9 cellular contexts compared by ENCODE assay signal in the genomic region with DNA sequence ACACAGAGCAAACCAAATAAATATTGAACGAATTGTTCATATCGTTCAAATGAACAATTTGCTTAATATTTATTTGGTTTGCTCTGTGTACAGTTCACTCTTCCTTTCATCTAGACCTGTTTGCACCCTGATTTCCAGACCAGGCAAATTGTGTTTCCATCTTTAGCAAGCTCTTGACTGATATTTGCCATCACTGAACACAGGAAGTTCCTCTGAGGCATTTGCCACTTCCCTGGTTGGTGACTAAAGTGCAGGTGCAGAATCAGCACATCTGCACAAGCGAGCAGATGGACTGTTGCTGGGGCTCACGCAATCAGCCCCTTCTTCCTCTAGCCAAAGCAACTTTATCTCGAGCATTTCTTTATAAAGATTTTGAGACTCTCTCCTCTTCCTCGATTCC.
DNase-seq lines count a peak whose midpoint lies in the region; ATAC-seq, FAIRE-seq and TF ChIP-seq lines count a peak whose summit lies in the region.
"Had no signal": no experiment of that assay in that cellular context is flagged by ENCODE, and none has a peak within 500 bp of the region (broad histone marks: within the 10 kb centered on the region; RNA-seq: fewer than 3 reads in every experiment).

No MANE protein-coding gene starts in this region.

- DNase-seq in GM12864 (ENCODE audit: low read depth) (peak; percentile 45), superior temporal gyrus (ENCODE audit: extremely low spot score) (no peak), NCI-H128 (lab: John Stamatoyannopoulos, UW; ENCODE audit: unreplicated experiment) (no peak), D721Med (ENCODE audit: insufficient read length, low spot score) (no peak)
- peak; percentile 22 for DNase-seq in activated T-helper 2 cell treated with anti-CD3 and anti-CD28 coated beads, Interferon-gamma antibody, Interleukin-2, Interleukin-4, amounts not matched to agents 10 μg/mL and 5 μg/mL and 100 μg/mL, durations not matched to agents 14 hours and 24 hours and 36 hours (ENCODE audit: low spot score)

- FAIRE-seq in D721Med (lab: Jason Lieb, UNC) = no peak

- no peak overlapping the region for H3K27ac Mint-ChIP-seq in activated T-helper 2 cell treated with anti-CD3 and anti-CD28 coated beads, Interferon-gamma antibody, Interleukin-2, Interleukin-4, amounts not matched to agents 10 μg/mL and 5 μg/mL and 100 μg/mL, durations not matched to agents 14 hours and 24 hours and 36 hours

- H3K9me3 Mint-ChIP-seq in activated T-helper 2 cell treated with anti-CD3 and anti-CD28 coated beads, Interferon-gamma antibody, Interleukin-2, Interleukin-4, amounts not matched to agents 10 μg/mL and 5 μg/mL and 100 μg/mL, durations not matched to agents 14 hours and 24 hours and 36 hours = no peaks in the 10 kb centered on the region

- ATAC-seq in GM19467 (IDR thresholded peaks at IDR 0.05; ENCODE audit: unreplicated experiment) (peak; percentile 83), HG03521 (IDR thresholded peaks at IDR 0.05; ENCODE audit: unreplicated experiment) (peak; percentile 76), GM19328 (IDR thresholded peaks at IDR 0.05; ENCODE audit: unreplicated experiment) (no peak)
- ATAC-seq: HCT116 had no signal

- H3K27me3 Mint-ChIP-seq in activated T-helper 2 cell treated with anti-CD3 and anti-CD28 coated beads, Interferon-gamma antibody, Interleukin-2, Interleukin-4, amounts not matched to agents 10 μg/mL and 5 μg/mL and 100 μg/mL, durations not matched to agents 14 hours and 24 hours and 36 hours (ENCODE audit: low read depth) = peaks cover 1% of the 10 kb centered on the region

- no peak overlapping the region for H3K4me3 ChIP-seq in GM12864 (ENCODE audit: low read depth, low read length)

- TF ChIP-seq CTCF in GM12864 (IDR thresholded peaks at IDR 0.05; ENCODE audit: low read depth, low read length, missing control alignments) = no peak
- no peak for TF ChIP-seq CTCF in D721Med (IDR thresholded peaks at IDR 0.05; ENCODE audit: insufficient read depth, missing control alignments)

- H3K4me3 Mint-ChIP-seq in activated T-helper 2 cell treated with anti-CD3 and anti-CD28 coated beads, Interferon-gamma antibody, Interleukin-2, Interleukin-4, amounts not matched to agents 10 μg/mL and 5 μg/mL and 100 μg/mL, durations not matched to agents 14 hours and 24 hours and 36 hours (ENCODE audit: low read depth) = peak overlapping the region; percentile 2

- H3K36me3 Mint-ChIP-seq in activated T-helper 2 cell treated with anti-CD3 and anti-CD28 coated beads, Interferon-gamma antibody, Interleukin-2, Interleukin-4, amounts not matched to agents 10 μg/mL and 5 μg/mL and 100 μg/mL, durations not matched to agents 14 hours and 24 hours and 36 hours (ENCODE audit: low read depth) = peaks cover 3% of the 10 kb centered on the region

- intact Hi-C loops in activated T-helper 2 cell treated with anti-CD3 and anti-CD28 coated beads, Interferon-gamma antibody, Interleukin-2, Interleukin-4, amounts not matched to agents 10 μg/mL and 5 μg/mL and 100 μg/mL, durations not matched to agents 14 hours and 24 hours and 36 hours (cut with micrococcal nuclease) = no loop called here

- H3K4me1 Mint-ChIP-seq in activated T-helper 2 cell treated with anti-CD3 and anti-CD28 coated beads, Interferon-gamma antibody, Interleukin-2, Interleukin-4, amounts not matched to agents 10 μg/mL and 5 μg/mL and 100 μg/mL, durations not matched to agents 14 hours and 24 hours and 36 hours (ENCODE audit: low read depth) = peaks cover 47% of the 10 kb centered on the region

Comparison
In these comparisons a context has a peak if more than half of its experiments do, and no peak if none do; other contexts are left out.
1. DNase-seq: peak in GM12864 (single experiment) and activated T-helper 2 cell treated with anti-CD3 and anti-CD28 coated beads, Interferon-gamma antibody, Interleukin-2, Interleukin-4, amounts not matched to agents 10 μg/mL and 5 μg/mL and 100 μg/mL, durations not matched to agents 14 hours and 24 hours and 36 hours (single experiment); none in superior temporal gyrus (single experiment), NCI-H128 (single experiment) and D721Med (single experiment).